In the genomic region with DNA sequence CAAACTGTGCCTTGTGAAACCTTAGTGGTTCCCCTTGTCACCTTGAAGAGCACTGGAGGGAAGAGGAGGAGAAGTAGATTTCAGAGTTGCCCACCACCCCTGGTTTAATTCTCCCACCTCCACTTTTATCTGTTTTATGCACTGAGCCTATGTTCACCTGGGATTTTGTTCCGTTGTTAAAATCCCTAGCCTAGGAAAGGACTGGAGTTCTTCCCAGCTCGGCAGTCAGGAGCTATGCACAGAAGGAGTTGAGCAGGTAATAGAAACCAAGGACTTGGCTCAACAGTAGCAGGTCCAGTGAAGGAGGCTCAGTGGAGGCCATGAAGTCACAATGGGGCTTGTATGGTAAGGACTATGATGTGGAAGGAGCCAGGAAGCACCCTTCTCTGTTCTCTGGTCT, we compare ENCODE assay signal across 30 cellular contexts.
"Had no signal": no experiment of that assay in that cellular context is flagged by ENCODE, and none has a peak within 500 bp of the region (broad histone marks: within the 10 kb centered on the region; RNA-seq: fewer than 3 reads in every experiment).

No MANE protein-coding gene starts in this region.

- DNase-seq: activated B cell treated with CpG ODN at 0.5 μM for 24 hours; activated CD4-positive, alpha-beta memory T cell treated with anti-CD3 and anti-CD28 coated beads for 36 hours; activated CD4-positive, alpha-beta T cell treated with anti-CD3 and anti-CD28 coated beads for 4 hours; activated CD4-positive, alpha-beta T cell treated with anti-CD3 and anti-CD28 coated beads, Interleukin-2, amount 10 ng/mL, durations not matched to agents 24 days and 14 days; activated CD4-positive, alpha-beta T cell treated with anti-CD3 and anti-CD28 coated beads, Interleukin-2, amount 50 U/mL, for 1 hour; activated CD4-positive, alpha-beta T cell treated with anti-CD3 and anti-CD28 coated beads, Interleukin-2, amount 50 U/mL, for 4 hours; activated CD4-positive, CD25-positive, alpha-beta regulatory T cell treated with anti-CD3 and anti-CD28 coated beads, Interleukin-2, amount 50 U/mL, for 72 hours; activated CD8-positive, alpha-beta memory T cell treated with anti-CD3 and anti-CD28 coated beads, Interleukin-2, amount 50 U/mL, for 4 hours; activated CD8-positive, alpha-beta T cell treated with anti-CD3 and anti-CD28 coated beads for 36 hours; activated effector memory CD4-positive, alpha-beta T cell treated with anti-CD3 and anti-CD28 coated beads, Interleukin-2, amount 50 U/mL, for 16 hours; activated gamma-delta T cell treated with Interleukin-2 at 50 U/mL for 16 hours; activated naive CD4-positive, alpha-beta T cell; activated naive CD4-positive, alpha-beta T cell treated with anti-CD3 and anti-CD28 coated beads for 36 hours; activated naive CD4-positive, alpha-beta T cell treated with anti-CD3 and anti-CD28 coated beads, Interleukin-2, amount 50 U/mL, for 16 hours; activated naive CD8-positive, alpha-beta T cell treated with anti-CD3 and anti-CD28 coated beads for 36 hours; activated T-cell treated with anti-CD3 and anti-CD28 coated beads for 4 hours; activated T-cell treated with anti-CD3 and anti-CD28 coated beads, Interleukin-2, amount 50 U/mL, for 1 hour; activated T-cell treated with anti-CD3 and anti-CD28 coated beads, Interleukin-2, amount 50 U/mL, for 4 hours; activated T-cell treated with anti-CD3 and anti-CD28 coated beads, Interleukin-2, amount 50 U/mL, for 72 hours; adrenal gland; amniotic stem cell; caudate nucleus; T-helper 1 cell; T-helper 2 cell; T-helper 9 cell had no signal

- FAIRE-seq: bronchial epithelial cell, TTC549 had no signal

- H3K27me3 ChIP-seq: adrenal gland, ascending aorta, cardiac muscle cell had no signal

- H3K4me3 ChIP-seq: adrenal gland, ascending aorta, cardiac muscle cell had no signal

- H3K4me1 ChIP-seq: adrenal gland, ascending aorta had no signal

- H3K27ac ChIP-seq: adrenal gland, ascending aorta, cardiac muscle cell, VCaP had no signal

- H3K9me3 ChIP-seq: adrenal gland, ascending aorta had no signal

- H3K36me3 ChIP-seq: adrenal gland, ascending aorta, cardiac muscle cell had no signal
